21 cellular contexts compared by ENCODE assay signal in the genomic region with DNA sequence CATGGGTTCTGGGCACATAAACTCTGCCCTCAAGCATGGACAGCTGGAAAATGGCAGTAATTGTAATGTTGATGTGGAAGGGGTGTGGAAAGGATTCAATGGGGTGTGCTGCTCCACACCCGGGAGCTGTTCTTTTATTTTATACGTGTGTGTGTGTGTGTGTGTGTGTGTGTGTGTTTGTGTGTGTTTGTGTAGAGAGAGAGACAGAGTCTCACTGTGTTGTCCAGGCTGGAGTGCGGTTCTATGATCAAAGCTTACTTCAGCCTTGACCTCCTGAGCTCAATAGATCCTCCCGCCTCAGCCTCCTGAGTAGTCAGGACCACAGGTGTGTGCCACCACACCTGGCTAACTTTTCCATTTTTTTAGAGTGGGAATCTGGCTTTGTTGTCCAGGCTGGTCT. TPM values are rescaled to one million over a fixed set of nuclear protein-coding genes. Genes with fewer than 3 reads are reported as not detected.
"Had no signal": no experiment of that assay in that cellular context is flagged by ENCODE, and none has a peak within 500 bp of the region (broad histone marks: within the 10 kb centered on the region; RNA-seq: fewer than 3 reads in every experiment).

No MANE protein-coding gene starts in this region.

- DNase-seq: activated CD4-positive, alpha-beta T cell treated with anti-CD3 and anti-CD28 coated beads, Interleukin-2, amount 50 U/mL, for 4 hours; activated gamma-delta T cell; activated naive CD4-positive, alpha-beta T cell treated with anti-CD3 and anti-CD28 coated beads, Interleukin-2, amount 10 ng/mL, durations not matched to agents 7 days and 5 days; activated T-cell treated with anti-CD3 and anti-CD28 coated beads for 4 hours; dorsolateral prefrontal cortex; effector memory CD4-positive, alpha-beta T cell; hippocampal formation; naive B cell; nucleus accumbens; stimulated activated naive B cell treated with anti-CD40 and anti-IgM and Interleukin-4, amounts not matched to agents 10 μg/mL and 1 μg/mL and 100 μg/mL, for 72 hours had no signal

- H3K27me3 Mint-ChIP-seq: naive B cell; stimulated activated naive B cell treated with anti-CD40 and anti-IgM and Interleukin-4, amounts not matched to agents 10 μg/mL and 1 μg/mL and 100 μg/mL, for 72 hours had no signal

- H3K9me3 Mint-ChIP-seq: activated T-helper 1 cell treated with anti-CD3 and anti-CD28 coated beads, Interleukin-12 subunit alpha, Interleukin-12 subunit beta, Interleukin-2, Interleukin-4 antibody, amounts not matched to agents 30 ng/mL and 10 ng/mL and 1 ng/mL, durations not matched to agents 14 hours and 24 hours and 36 hours had no signal

- ATAC-seq: gastroesophageal sphincter; stimulated activated naive B cell treated with anti-CD40 and anti-IgM and Interleukin-4, amounts not matched to agents 10 μg/mL and 1 μg/mL and 100 μg/mL, for 72 hours had no signal

- H3K27ac Mint-ChIP-seq: activated naive CD4-positive, alpha-beta T cell treated with anti-CD3 and anti-CD28 coated beads, Interleukin-2, amount 10 ng/mL, durations not matched to agents 7 days and 5 days; activated T-helper 1 cell treated with anti-CD3 and anti-CD28 coated beads, Interleukin-12 subunit alpha, Interleukin-12 subunit beta, Interleukin-2, Interleukin-4 antibody, amounts not matched to agents 30 ng/mL and 10 ng/mL and 1 ng/mL, durations not matched to agents 14 hours and 24 hours and 36 hours; mesothelial cell of epicardium; stimulated activated naive B cell treated with anti-CD40 and anti-IgM and Interleukin-4, amounts not matched to agents 10 μg/mL and 1 μg/mL and 100 μg/mL, for 72 hours had no signal

RNA-seq across cellular contexts. Expression of gene CCER2, which starts 21.6 kb away (rescaled TPM):
- total RNA-seq: ascending aorta, endothelial cell of umbilical vein, fibroblast of lung, fibroblast of villous mesenchyme, pulmonary artery endothelial cell, right atrium auricular region, tibial nerve, urinary bladder had no signal
